1 cellular context compared by ENCODE assay signal in genomic region chr7:42930889-42931288, GRCh38.
TF ChIP-seq lines count a peak whose summit lies in the region.

No MANE protein-coding gene starts in this region.

TF ChIP-seq in HepG2, 621 proteins besides CTCF, POLR2A, EP300 and RAD21:
- TF ChIP-seq, protein P1, sequence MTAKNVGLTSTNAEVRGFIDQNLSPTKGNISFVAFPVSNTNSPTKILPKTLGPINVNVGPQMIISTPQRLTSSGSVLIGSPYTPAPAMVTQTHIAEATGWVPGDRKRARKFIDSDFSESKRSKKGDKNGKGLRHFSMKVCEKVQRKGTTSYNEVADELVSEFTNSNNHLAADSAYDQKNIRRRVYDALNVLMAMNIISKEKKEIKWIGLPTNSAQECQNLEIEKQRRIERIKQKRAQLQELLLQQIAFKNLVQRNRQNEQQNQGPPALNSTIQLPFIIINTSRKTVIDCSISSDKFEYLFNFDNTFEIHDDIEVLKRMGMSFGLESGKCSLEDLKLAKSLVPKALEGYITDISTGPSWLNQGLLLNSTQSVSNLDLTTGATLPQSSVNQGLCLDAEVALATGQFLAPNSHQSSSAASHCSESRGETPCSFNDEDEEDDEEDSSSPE (CRISPR knock-in tag; IDR thresholded peaks at IDR 0.05) = no peak
- TF ChIP-seq THAP8 (CRISPR knock-in tag; IDR thresholded peaks at IDR 0.05; ENCODE audit: borderline replicate concordance) = no peak
- TF ChIP-seq MED1 (CRISPR knock-in tag; IDR thresholded peaks at IDR 0.05) = peak; percentile 21; the same call in 1 of the 2 replicates
